ENCODE assay signal across 8 cellular contexts in the genomic region with DNA sequence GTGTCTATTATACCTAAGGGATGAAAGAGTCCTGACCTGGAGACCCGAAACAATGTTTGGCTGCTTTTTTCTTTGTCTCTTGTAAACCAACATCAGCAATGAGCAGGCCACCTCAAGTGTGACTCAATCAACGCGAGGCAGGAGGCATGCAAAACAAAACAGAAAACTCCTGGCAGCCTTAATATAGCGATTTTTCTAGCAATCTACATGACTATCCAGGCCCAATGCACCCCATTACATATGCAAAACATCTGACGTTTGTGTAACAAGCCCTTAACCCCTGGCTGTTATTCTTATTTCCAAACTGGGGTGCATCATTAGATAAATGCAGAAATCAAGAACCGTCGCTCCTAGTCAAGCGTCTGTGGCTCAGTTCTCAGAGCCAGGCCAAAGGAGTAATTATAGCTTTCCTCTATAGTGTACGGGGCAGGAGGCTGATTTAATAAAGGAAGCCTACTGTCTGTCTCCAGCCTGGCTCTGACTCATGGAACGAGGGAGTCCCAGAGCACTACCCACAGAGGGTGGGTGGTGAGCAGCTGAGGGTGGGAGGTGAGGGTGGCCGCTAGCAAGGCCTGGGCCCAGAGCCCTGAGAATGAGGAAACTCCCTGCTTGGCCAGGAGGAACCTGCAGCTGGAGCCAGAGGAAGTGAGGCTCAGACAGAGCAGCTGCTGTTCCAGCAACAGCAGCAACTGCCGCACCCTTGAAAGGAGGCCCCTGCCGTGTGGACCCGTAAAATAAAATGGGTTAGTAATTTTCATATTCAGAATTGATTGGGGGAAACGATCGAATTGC. TPM values are rescaled to one million over a fixed set of nuclear protein-coding genes. Genes with fewer than 3 reads are reported as not detected.
DNase-seq lines count a peak whose midpoint lies in the region; ATAC-seq and TF ChIP-seq lines count a peak whose summit lies in the region.

No MANE protein-coding gene starts in this region.

- no peaks in the 10 kb centered on the region for H3K27me3 ChIP-seq in CD4-positive, CD25-positive, alpha-beta regulatory T cell (ENCODE audit: control insufficient read depth, insufficient read depth, low read length)
- H3K27me3 ChIP-seq in neural cell (ENCODE audit: insufficient read depth, low read depth, low read length) (no peaks in the 10 kb centered on the region), tibial nerve (no peaks in the 10 kb centered on the region)

- DNase-seq in CD4-positive, CD25-positive, alpha-beta regulatory T cell: peak; percentile 14 to 58 (median 24)
- DNase-seq in OCI-M1 (lab: John Stamatoyannopoulos, UW) (peak; percentile 80), fibroblast of villous mesenchyme (ENCODE audit: low read depth) (peak; percentile 97), tibial nerve (ENCODE audit: low spot score in 2 of 2) (peak; percentile 68 to 74)
- DNase-seq in activated T-helper 1 cell treated with anti-CD3 and anti-CD28 coated beads, Interleukin-12 subunit alpha, Interleukin-12 subunit beta, Interleukin-2, Interleukin-4 antibody, amounts not matched to agents 30 ng/mL and 10 ng/mL and 1 ng/mL, durations not matched to agents 14 hours and 24 hours and 36 hours (ENCODE audit: low spot score): peak; percentile 13

- peak overlapping the region; percentile 77 to 94 (median 92) for H3K4me3 Mint-ChIP-seq in CD4-positive, CD25-positive, alpha-beta regulatory T cell
- peak overlapping the region; percentile 79 for H3K4me3 Mint-ChIP-seq in activated T-helper 1 cell treated with anti-CD3 and anti-CD28 coated beads, Interleukin-12 subunit alpha, Interleukin-12 subunit beta, Interleukin-2, Interleukin-4 antibody, amounts not matched to agents 30 ng/mL and 10 ng/mL and 1 ng/mL, durations not matched to agents 14 hours and 24 hours and 36 hours

- H3K4me3 ChIP-seq in CD4-positive, CD25-positive, alpha-beta regulatory T cell (ENCODE audit: low read depth, low read length): peak overlapping the region; percentile 86
- peak overlapping the region; percentile 52 for H3K4me3 ChIP-seq in fibroblast of villous mesenchyme (ENCODE audit: low read depth, low read length)
- H3K4me3 ChIP-seq in neural cell (ENCODE audit: low read length): peak overlapping the region; percentile 43
- peak overlapping the region; percentile 12 to 57 (median 53) for H3K4me3 ChIP-seq in tibial nerve

- no peaks in the 10 kb centered on the region for H3K9me3 Mint-ChIP-seq in CD4-positive, CD25-positive, alpha-beta regulatory T cell
- H3K9me3 Mint-ChIP-seq in activated T-helper 1 cell treated with anti-CD3 and anti-CD28 coated beads, Interleukin-12 subunit alpha, Interleukin-12 subunit beta, Interleukin-2, Interleukin-4 antibody, amounts not matched to agents 30 ng/mL and 10 ng/mL and 1 ng/mL, durations not matched to agents 14 hours and 24 hours and 36 hours: no peaks in the 10 kb centered on the region

- peak overlapping the region; percentile 86 to 98 (median 98) for H3K27ac Mint-ChIP-seq in CD4-positive, CD25-positive, alpha-beta regulatory T cell
- H3K27ac Mint-ChIP-seq in activated T-helper 1 cell treated with anti-CD3 and anti-CD28 coated beads, Interleukin-12 subunit alpha, Interleukin-12 subunit beta, Interleukin-2, Interleukin-4 antibody, amounts not matched to agents 30 ng/mL and 10 ng/mL and 1 ng/mL, durations not matched to agents 14 hours and 24 hours and 36 hours: peak overlapping the region; percentile 93

- H3K9me2 ChIP-seq in neural cell (ENCODE audit: insufficient read depth, low read length): no peaks in the 10 kb centered on the region

- WGBS in tibial nerve, 2 donors: 8% methylated on average over 16 of the region's 16 CpGs

- ATAC-seq in CD4-positive, CD25-positive, alpha-beta regulatory T cell (ENCODE audit: low read depth in 2 of 2): peak; percentile 63 to 67
- peak; percentile 48 for ATAC-seq in GM19328 (IDR thresholded peaks at IDR 0.05; ENCODE audit: unreplicated experiment)
- peak; percentile 57 for ATAC-seq in HG03442 (IDR thresholded peaks at IDR 0.05; ENCODE audit: unreplicated experiment)

- TF ChIP-seq EP300 in neural cell (conservative IDR thresholded peaks at IDR 0.05; ENCODE audit: poor library complexity, severe bottlenecking): no peak
- TF ChIP-seq EP300 in tibial nerve (IDR thresholded peaks at IDR 0.05): peak in 1 of 2 donors; percentile 81

- H3K27me3 Mint-ChIP-seq in CD4-positive, CD25-positive, alpha-beta regulatory T cell: no peaks in the 10 kb centered on the region
- H3K27me3 Mint-ChIP-seq in activated T-helper 1 cell treated with anti-CD3 and anti-CD28 coated beads, Interleukin-12 subunit alpha, Interleukin-12 subunit beta, Interleukin-2, Interleukin-4 antibody, amounts not matched to agents 30 ng/mL and 10 ng/mL and 1 ng/mL, durations not matched to agents 14 hours and 24 hours and 36 hours (ENCODE audit: insufficient read depth): no peaks in the 10 kb centered on the region

- no peak overlapping the region for H3K9ac ChIP-seq in neural cell (ENCODE audit: low read length)

- peak overlapping the region; percentile 68 for H3K27ac ChIP-seq in CD4-positive, CD25-positive, alpha-beta regulatory T cell (ENCODE audit: insufficient read depth, low read length, poor library complexity, severe bottlenecking)
- H3K27ac ChIP-seq in neural cell (ENCODE audit: low read length) (no peak overlapping the region), tibial nerve (peak overlapping the region; percentile 71 to 96 (median 92))

- H3K36me3 Mint-ChIP-seq in CD4-positive, CD25-positive, alpha-beta regulatory T cell: no peaks in the 10 kb centered on the region
- peaks cover 5% of the 10 kb centered on the region for H3K36me3 Mint-ChIP-seq in activated T-helper 1 cell treated with anti-CD3 and anti-CD28 coated beads, Interleukin-12 subunit alpha, Interleukin-12 subunit beta, Interleukin-2, Interleukin-4 antibody, amounts not matched to agents 30 ng/mL and 10 ng/mL and 1 ng/mL, durations not matched to agents 14 hours and 24 hours and 36 hours (ENCODE audit: low read depth)

- H2AFZ ChIP-seq in neural cell (ENCODE audit: low read depth, low read length): peak overlapping the region; percentile 31

- intact Hi-C loops in activated T-helper 1 cell treated with anti-CD3 and anti-CD28 coated beads, Interleukin-12 subunit alpha, Interleukin-12 subunit beta, Interleukin-2, Interleukin-4 antibody, amounts not matched to agents 30 ng/mL and 10 ng/mL and 1 ng/mL, durations not matched to agents 14 hours and 24 hours and 36 hours (cut with micrococcal nuclease): loop anchor here (1.0 to 2.0 kb wide), 2 partner anchors 32 to 44 kb away; a partner anchor contains a TSS

- no peak overlapping the region for H3K4me2 ChIP-seq in neural cell (ENCODE audit: low read length)

- no peak for TF ChIP-seq RAD21 in neural cell (conservative IDR thresholded peaks at IDR 0.05)

- peaks cover 6 to 23% (median 13%) of the 10 kb centered on the region in 4 donors for H3K4me1 Mint-ChIP-seq in CD4-positive, CD25-positive, alpha-beta regulatory T cell
- H3K4me1 Mint-ChIP-seq in activated T-helper 1 cell treated with anti-CD3 and anti-CD28 coated beads, Interleukin-12 subunit alpha, Interleukin-12 subunit beta, Interleukin-2, Interleukin-4 antibody, amounts not matched to agents 30 ng/mL and 10 ng/mL and 1 ng/mL, durations not matched to agents 14 hours and 24 hours and 36 hours (ENCODE audit: low read depth): peaks cover 44% of the 10 kb centered on the region

- no peaks in the 10 kb centered on the region for H3K36me3 ChIP-seq in CD4-positive, CD25-positive, alpha-beta regulatory T cell (ENCODE audit: control insufficient read depth, insufficient read depth, low read length)
- H3K36me3 ChIP-seq in neural cell (ENCODE audit: insufficient read depth, low read length) (no peaks in the 10 kb centered on the region), tibial nerve (no peaks in the 10 kb centered on the region)

- H4K20me1 ChIP-seq in neural cell (ENCODE audit: insufficient read depth): no peaks in the 10 kb centered on the region

- TF ChIP-seq POLR2A in tibial nerve (IDR thresholded peaks at IDR 0.05): no peak

- H3F3A ChIP-seq in neural cell (ENCODE audit: insufficient read depth, low read length, poor library complexity, severe bottlenecking): no peaks in the 10 kb centered on the region

- peaks cover 18% of the 10 kb centered on the region for H3K4me1 ChIP-seq in CD4-positive, CD25-positive, alpha-beta regulatory T cell (ENCODE audit: control insufficient read depth, insufficient read depth, low read length, poor library complexity, severe bottlenecking)
- peaks cover 0 to 72% (median 44%) of the 10 kb centered on the region in 4 donors for H3K4me1 ChIP-seq in tibial nerve

- H3K9me3 ChIP-seq in CD4-positive, CD25-positive, alpha-beta regulatory T cell (ENCODE audit: control insufficient read depth in 2 of 2, low read length in 2 of 2): no peaks in the 10 kb centered on the region
- H3K9me3 ChIP-seq in neural cell (ENCODE audit: low read length) (no peaks in the 10 kb centered on the region), tibial nerve (no peaks in the 10 kb centered on the region)

- no peaks in the 10 kb centered on the region for H3K79me2 ChIP-seq in neural cell (replicated peaks; ENCODE audit: insufficient read depth, low read length)

- TF ChIP-seq CTCF in fibroblast of villous mesenchyme (IDR thresholded peaks at IDR 0.05; ENCODE audit: insufficient read depth, low read depth, low read length) (no peak), neural cell (IDR thresholded peaks at IDR 0.05; ENCODE audit: poor library complexity, severe bottlenecking) (no peak), tibial nerve (IDR thresholded peaks at IDR 0.05) (no peak)

TF ChIP-seq in neural cell, 6 proteins besides CTCF, POLR2A, EP300 and RAD21 (continues in another document):
- TF ChIP-seq POLR2AphosphoS5 (IDR thresholded peaks at IDR 0.05) (no peak), MXI1 (conservative IDR thresholded peaks at IDR 0.05; ENCODE audit: poor library complexity, severe bottlenecking) (no peak)

RNA-seq across cellular contexts. Expression of a gene that starts 43.9 kb away (rescaled TPM):
- total RNA-seq in CD4-positive, CD25-positive, alpha-beta regulatory T cell: 32.7 TPM
- polyA plus RNA-seq in CD4-positive, CD25-positive, alpha-beta regulatory T cell: 10 to 100 TPM; 17.6 to 24.5 (median 22.8) TPM
- 17.0 and 18.3 TPM in 2 replicates for total RNA-seq in activated T-helper 1 cell treated with anti-CD3 and anti-CD28 coated beads, Interleukin-12 subunit alpha, Interleukin-12 subunit beta, Interleukin-2, Interleukin-4 antibody, amounts not matched to agents 30 ng/mL and 10 ng/mL and 1 ng/mL, durations not matched to agents 14 hours and 24 hours and 36 hours
- total RNA-seq in fibroblast of villous mesenchyme (69.3 and 102 TPM in 2 replicates), tibial nerve (100 to 1,000 TPM in 1 of 4 donors, 10 to 100 TPM in 3; 82.2 to 114 (median 91.3) TPM)
- 56.1 and 69.3 TPM in 2 replicates for polyA plus RNA-seq in neural cell
- polyA minus RNA-seq in neural cell: 293 and 355 TPM in 2 replicates

RNA-seq across cellular contexts. Expression of a gene that starts 46.0 kb away (rescaled TPM):
- not detected for total RNA-seq in CD4-positive, CD25-positive, alpha-beta regulatory T cell
- polyA plus RNA-seq in CD4-positive, CD25-positive, alpha-beta regulatory T cell: not detected
- 0.24 and 1.1 TPM in 2 replicates for total RNA-seq in activated T-helper 1 cell treated with anti-CD3 and anti-CD28 coated beads, Interleukin-12 subunit alpha, Interleukin-12 subunit beta, Interleukin-2, Interleukin-4 antibody, amounts not matched to agents 30 ng/mL and 10 ng/mL and 1 ng/mL, durations not matched to agents 14 hours and 24 hours and 36 hours
- 1.3 and 2.6 TPM in 2 replicates for total RNA-seq in fibroblast of villous mesenchyme
- 0.16 and 0.17 TPM in 2 replicates for polyA plus RNA-seq in neural cell
- 0.46 and 0.97 TPM in 2 replicates for polyA minus RNA-seq in neural cell
- total RNA-seq in tibial nerve: 10 to 100 TPM in 2 of 4 donors, 1 to 10 TPM in 2; 5.1 to 16.4 (median 9.3) TPM

Comparison
In these comparisons a context has a peak if more than half of its experiments do, and no peak if none do; other contexts are left out.
1. DNase-seq: peak in every context shown above with its lines; median percentile 97 in fibroblast of villous mesenchyme; 80 in OCI-M1; 71 in tibial nerve; 24 in CD4-positive, CD25-positive, alpha-beta regulatory T cell; 13 in activated T-helper 1 cell treated with anti-CD3 and anti-CD28 coated beads, Interleukin-12 subunit alpha, Interleukin-12 subunit beta, Interleukin-2, Interleukin-4 antibody, amounts not matched to agents 30 ng/mL and 10 ng/mL and 1 ng/mL, durations not matched to agents 14 hours and 24 hours and 36 hours.